In genomic region chr19:10863107-10863700, GRCh38 we compare ENCODE assay signal across 2 cellular contexts.
A peak's percentile ranks its signal among the peaks of the same experiment; 100 is the strongest.
TF ChIP-seq lines count a peak whose summit lies in the region.

No MANE protein-coding gene starts in this region.

TF ChIP-seq in K562, 482 proteins besides CTCF, POLR2A, EP300 and RAD21 (continued from another document and continues in another):
- no peak for TF ChIP-seq POLR2G (IDR thresholded peaks at IDR 0.05; ENCODE audit: low read depth, low read length)
- peak in 1 of 2 experiments; percentile 81; a peak in 3 of 4 replicates for TF ChIP-seq MNT (conservative IDR thresholded peaks at IDR 0.05)
- no peak for TF ChIP-seq E2F8 (IDR thresholded peaks at IDR 0.05; ENCODE audit: low read depth, partially characterized antibody)
- no peak for TF ChIP-seq ZNF280A (IDR thresholded peaks at IDR 0.05; ENCODE audit: low read depth, partially characterized antibody)
- no peak for TF ChIP-seq ZNF175 (CRISPR knock-in tag; IDR thresholded peaks at IDR 0.05; ENCODE audit: low read depth)
- no peak for TF ChIP-seq ZNF785 (CRISPR knock-in tag; IDR thresholded peaks at IDR 0.05)
- peak; percentile 98 for TF ChIP-seq ZBED1 (IDR thresholded peaks at IDR 0.05)
- peak in 1 of 2 experiments; percentile 11 for TF ChIP-seq AFF1 (IDR thresholded peaks at IDR 0.05; ENCODE audit: low read depth in 1 of 2, partially characterized antibody in 2 of 2)
- no peak for TF ChIP-seq MBD2 (IDR thresholded peaks at IDR 0.05; ENCODE audit: borderline replicate concordance, low read depth)

TF ChIP-seq in HEK293T, 16 proteins besides CTCF, POLR2A, EP300 and RAD21 (continued from another document):
- TF ChIP-seq ZNF384 (IDR thresholded peaks at IDR 0.05) (no peak), SP1 (IDR thresholded peaks at IDR 0.05) (no peak), FOXM1 (IDR thresholded peaks at IDR 0.05; ENCODE audit: borderline replicate concordance) (no peak), CTBP1 (IDR thresholded peaks at IDR 0.05; ENCODE audit: borderline replicate concordance) (no peak), PKNOX1 (IDR thresholded peaks at IDR 0.05) (no peak), BHLHE40 (IDR thresholded peaks at IDR 0.05; ENCODE audit: borderline replicate concordance) (no peak), LEF1 (IDR thresholded peaks at IDR 0.05; ENCODE audit: borderline replicate concordance) (no peak), ELF4 (IDR thresholded peaks at IDR 0.05) (no peak)
TF ChIP-seq in HEK293T: peak in this region for 0.
